ENCODE assay signal across 32 cellular contexts in the genomic region with DNA sequence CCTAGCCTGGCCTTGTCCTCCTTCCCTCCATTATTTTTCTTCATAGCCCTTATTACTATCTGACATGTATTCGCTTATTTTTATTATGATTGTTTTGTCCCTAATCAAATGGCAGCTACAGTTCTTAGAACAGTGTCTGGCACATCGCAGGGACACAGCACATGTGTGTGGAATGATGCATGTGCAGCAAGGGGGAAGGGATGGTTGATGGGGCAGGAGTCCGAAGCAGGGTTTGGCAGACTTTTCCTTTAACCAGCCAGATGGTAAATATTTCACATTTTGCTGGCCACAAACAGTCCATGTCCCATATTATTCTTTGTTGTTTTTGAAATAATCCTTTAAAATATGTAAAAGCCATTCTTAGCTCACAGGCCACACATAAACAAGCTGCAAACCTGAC.
"Had no signal": no experiment of that assay in that cellular context is flagged by ENCODE, and none has a peak within 500 bp of the region (broad histone marks: within the 10 kb centered on the region; RNA-seq: fewer than 3 reads in every experiment).

No MANE protein-coding gene starts in this region.

- H3K4me1 ChIP-seq: esophagus muscularis mucosa had no signal

- DNase-seq: activated CD4-positive, alpha-beta T cell treated with anti-CD3 and anti-CD28 coated beads for 4 hours; activated CD4-positive, alpha-beta T cell treated with anti-CD3 and anti-CD28 coated beads, Interleukin-2, amount 50 U/mL, for 1 hour; activated CD4-positive, alpha-beta T cell treated with anti-CD3 and anti-CD28 coated beads, Interleukin-2, amount 50 U/mL, for 48 hours; activated CD4-positive, CD25-positive, alpha-beta regulatory T cell; activated CD4-positive, CD25-positive, alpha-beta regulatory T cell treated with anti-CD3 and anti-CD28 coated beads, Interleukin-2, amount 50 U/mL, for 72 hours; activated CD8-positive, alpha-beta memory T cell treated with anti-CD3 and anti-CD28 coated beads for 24 hours; activated CD8-positive, alpha-beta T cell treated with anti-CD3 and anti-CD28 coated beads for 36 hours; activated effector memory CD4-positive, alpha-beta T cell treated with Interleukin-2 at 50 U/mL for 16 hours; activated gamma-delta T cell treated with Interleukin-2 at 50 U/mL for 16 hours; activated naive CD4-positive, alpha-beta T cell treated with anti-CD3 and anti-CD28 coated beads, Interleukin-2, amount 50 U/mL, for 16 hours; activated naive CD4-positive, alpha-beta T cell treated with Interleukin-2 at 50 U/mL for 16 hours; activated T-cell treated with anti-CD3 and anti-CD28 coated beads, Interleukin-2, amount 50 U/mL, for 4 hours; amniotic stem cell; anterior cingulate cortex; caudate nucleus; cortex of kidney; dermis blood vessel endothelial cell; effector CD4-positive, alpha-beta T cell; effector memory CD8-positive, alpha-beta T cell; erythroblast; foreskin fibroblast; head of caudate nucleus; T-helper 1 cell; T-helper 17 cell; T1000 had no signal

- H3K4me3 ChIP-seq: esophagus muscularis mucosa had no signal

- H3K27me3 Mint-ChIP-seq: activated CD8-positive, alpha-beta T cell treated with anti-CD3 and anti-CD28 coated beads for 36 hours; activated naive CD8-positive, alpha-beta T cell; activated T-helper 17 cell treated with anti-CD3 and anti-CD28 coated beads, Interleukin-2, amount 50 U/mL, for 72 hours; effector memory CD8-positive, alpha-beta T cell; T-helper 17 cell had no signal

- ATAC-seq: activated CD8-positive, alpha-beta T cell treated with anti-CD3 and anti-CD28 coated beads for 36 hours; effector memory CD8-positive, alpha-beta T cell; T-helper 17 cell had no signal

- H3K27me3 ChIP-seq: esophagus muscularis mucosa had no signal

- H3K9me3 ChIP-seq: esophagus muscularis mucosa had no signal

- FAIRE-seq: astrocyte, colon, frontal cortex had no signal

- H3K4me3 Mint-ChIP-seq: activated CD8-positive, alpha-beta T cell treated with anti-CD3 and anti-CD28 coated beads for 36 hours; activated naive CD8-positive, alpha-beta T cell; activated T-cell treated with anti-CD3 and anti-CD28 coated beads, Interleukin-2, amount 50 U/mL, for 4 hours; effector memory CD8-positive, alpha-beta T cell; T-helper 17 cell; T-helper 2 cell treated with Interferon-gamma antibody and Interleukin-4, amounts not matched to agents 5 μg/mL and 100 μg/mL, for 36 hours had no signal

- H3K27ac ChIP-seq: esophagus muscularis mucosa had no signal

- H3K9me3 Mint-ChIP-seq: activated CD8-positive, alpha-beta T cell treated with anti-CD3 and anti-CD28 coated beads for 36 hours; activated T-cell treated with anti-CD3 and anti-CD28 coated beads, Interleukin-2, amount 50 U/mL, for 4 hours; activated T-helper 17 cell treated with anti-CD3 and anti-CD28 coated beads, Interleukin-2, amount 50 U/mL, for 72 hours; effector memory CD8-positive, alpha-beta T cell; T-helper 2 cell treated with Interferon-gamma antibody and Interleukin-4, amounts not matched to agents 5 μg/mL and 100 μg/mL, for 36 hours had no signal

- H3K27ac Mint-ChIP-seq: activated CD8-positive, alpha-beta T cell treated with anti-CD3 and anti-CD28 coated beads for 36 hours; T-helper 17 cell; T-helper 2 cell treated with Interferon-gamma antibody and Interleukin-4, amounts not matched to agents 5 μg/mL and 100 μg/mL, for 36 hours had no signal
